14 cellular contexts compared by ENCODE assay signal in the genomic region with DNA sequence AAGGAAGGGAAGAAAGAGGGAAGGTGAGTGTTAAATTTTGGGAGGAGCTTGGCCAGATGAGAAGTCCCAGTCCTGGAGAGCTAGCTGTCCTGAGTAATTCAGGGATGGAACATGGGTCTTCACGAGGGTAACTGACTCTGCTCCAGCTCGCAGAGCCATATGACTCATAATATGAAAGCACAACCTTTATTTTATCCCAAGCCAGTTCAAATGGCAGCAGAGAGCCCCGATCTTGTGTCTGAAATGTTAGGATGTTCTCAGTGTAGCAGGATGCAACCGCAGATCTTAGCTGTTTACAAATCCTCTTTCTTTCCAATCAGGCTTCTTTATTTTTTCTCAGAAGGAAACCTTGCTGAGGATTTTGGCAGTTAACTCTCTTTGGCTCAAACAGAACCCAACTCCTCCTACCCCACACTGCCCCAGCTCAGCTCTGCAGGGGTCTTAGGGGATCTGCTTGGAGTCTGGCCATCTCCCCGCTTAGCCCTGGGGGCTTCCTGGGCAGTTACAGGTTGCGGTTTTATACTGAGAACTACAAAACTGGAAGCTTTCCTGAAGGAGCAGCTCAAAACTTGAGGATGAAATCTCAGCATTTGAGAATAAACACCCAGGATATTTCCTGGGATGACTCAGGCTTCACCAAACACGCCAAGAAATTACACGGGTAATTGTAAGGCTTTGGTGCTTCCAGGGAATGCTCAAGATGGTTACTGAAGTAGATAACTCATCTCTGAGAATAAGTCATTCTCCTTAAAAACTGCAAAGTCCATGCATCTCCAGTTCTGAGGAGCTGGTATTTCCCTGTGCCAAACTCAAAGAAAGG.
DNase-seq lines count a peak whose midpoint lies in the region; ATAC-seq and TF ChIP-seq lines count a peak whose summit lies in the region.
"Had no signal": no experiment of that assay in that cellular context is flagged by ENCODE, and none has a peak within 500 bp of the region (broad histone marks: within the 10 kb centered on the region; RNA-seq: fewer than 3 reads in every experiment).

No MANE protein-coding gene starts in this region.

- TF ChIP-seq EP300 in esophagus muscularis mucosa (IDR thresholded peaks at IDR 0.05), result no peak

- TF ChIP-seq CTCF in A673 (conservative IDR thresholded peaks at IDR 0.05; ENCODE audit: low read depth, low read length) (no peak), PC-3 (conservative IDR thresholded peaks at IDR 0.05; ENCODE audit: low read depth, low read length) (no peak), esophagus muscularis mucosa (IDR thresholded peaks at IDR 0.05) (no peak), osteoblast (IDR thresholded peaks at IDR 0.05; ENCODE audit: extremely low read depth, low read depth, low read length) (no peak), WERI-Rb-1 (IDR thresholded peaks at IDR 0.05; ENCODE audit: low read depth, low read length) (no peak)

- intact Hi-C loops in A673 (cut with micrococcal nuclease; ENCODE audit: unreplicated experiment), result no loop called here
- intact Hi-C loops in PC-3 (cut with micrococcal nuclease), result loop anchor here (1.0 to 2.0 kb wide), 2 partner anchors 14 to 23 kb away; no protein-coding TSS in a partner anchor
- intact Hi-C loops in esophagus muscularis mucosa (cut with DNase I), result no loop called here

- H4K20me1 ChIP-seq in PC-3 (ENCODE audit: low read length), result no peaks in the 10 kb centered on the region
- no peaks in the 10 kb centered on the region for H4K20me1 ChIP-seq in osteoblast (ENCODE audit: insufficient read depth, low read length)

- H3K4me2 ChIP-seq in PC-3 (ENCODE audit: low read length), result peak overlapping the region; percentile 79
- peak overlapping the region; percentile 79 for H3K4me2 ChIP-seq in osteoblast (ENCODE audit: insufficient read depth, low read length)

- H3K9ac ChIP-seq in PC-3 (ENCODE audit: low read length), result peak overlapping the region; percentile 75

- POLR2A ChIA-PET in A673 (lab: Charles Lee; ENCODE audit: low non-redundant PET), result no interaction called here
- POLR2A ChIA-PET in PC-3 (lab: Charles Lee; ENCODE audit: unreplicated experiment), result interaction anchor here (0.6 to 1.9 kb wide), 7 partner anchors 15 to 394 kb away, joined by 3 to 20 read pairs (median 3); no protein-coding TSS in a partner anchor

- no TSS peak for BruUV-seq in A673 (replicated peaks; lab: Mats Ljungman, UMichigan)
- BruUV-seq in PC-3 (replicated peaks; lab: Mats Ljungman, UMichigan), result no TSS peak

- H3K79me2 ChIP-seq in PC-3 (ENCODE audit: low read length), result no peaks in the 10 kb centered on the region
- no peaks in the 10 kb centered on the region for H3K79me2 ChIP-seq in osteoblast (ENCODE audit: insufficient read depth, low read length)

- peaks cover 14% of the 10 kb centered on the region for H3F3A ChIP-seq in PC-3 (ENCODE audit: low read length, unreplicated experiment)

- H3K4me1 ChIP-seq in A673 (ENCODE audit: insufficient read depth, low read length, poor library complexity, severe bottlenecking) (peaks cover 9% of the 10 kb centered on the region), PC-3 (ENCODE audit: insufficient read depth, low read length) (peaks cover 28% of the 10 kb centered on the region), esophagus muscularis mucosa (peaks cover 5 to 23% (median 16%) of the 10 kb centered on the region in 4 donors), osteoblast (ENCODE audit: insufficient read depth, low read length) (peaks cover 17% of the 10 kb centered on the region)

- CTCF ChIA-PET in A673 (lab: Charles Lee), result no interaction called here
- CTCF ChIA-PET in PC-3 (lab: Charles Lee), result interaction anchor here (0.6 to 1.5 kb wide), 3 partner anchors 12 to 162 kb away, joined by 4 to 7 read pairs (median 6); no protein-coding TSS in a partner anchor

- peak; percentile 46 for DNase-seq in A673 (ENCODE audit: low spot score)
- DNase-seq in PC-3, result peak; percentile 85
- DNase-seq in esophagus muscularis mucosa (ENCODE audit: extremely low spot score), result no peak
- DNase-seq in osteoblast (ENCODE audit: insufficient read length, low spot score, missing footprints), result peak; percentile 89
- no peak for DNase-seq in WERI-Rb-1
- DNase-seq in NCI-H187 treated with DMSO at 0.1 percent for 48 hours (lab: John Stamatoyannopoulos, UW), result no peak
- DNase-seq in CD1c-positive myeloid dendritic cell (ENCODE audit: extremely low spot score), result no peak
- DNase-seq: activated CD4-positive, alpha-beta T cell treated with anti-CD3 and anti-CD28 coated beads for 36 hours; H7; NCI-H748 treated with DMSO at 0.1 percent for 48 hours; small intestine; substantia nigra had no signal

- no peaks in the 10 kb centered on the region for H3K36me3 ChIP-seq in A673 (ENCODE audit: insufficient read depth, low read length, poor library complexity, severe bottlenecking)
- peaks cover 14% of the 10 kb centered on the region; the same call in 1 of the 2 replicates for H3K36me3 ChIP-seq in PC-3 (ENCODE audit: low read depth, low read length)
- H3K36me3 ChIP-seq in esophagus muscularis mucosa, result no peaks in the 10 kb centered on the region
- no peaks in the 10 kb centered on the region for H3K36me3 ChIP-seq in osteoblast (ENCODE audit: insufficient read depth, low read length)
- no peaks in the 10 kb centered on the region for H3K36me3 ChIP-seq in WERI-Rb-1

- H2AFZ ChIP-seq in PC-3 (ENCODE audit: low read length) (peak overlapping the region; percentile 67), osteoblast (ENCODE audit: low read length) (peak overlapping the region; percentile 53)

- H3K9me3 ChIP-seq in A673 (ENCODE audit: low read depth, low read length, poor library complexity, severe bottlenecking) (peaks cover 10% of the 10 kb centered on the region), PC-3 (ENCODE audit: low read length) (peaks cover 18% of the 10 kb centered on the region; the same call in 1 of the 2 replicates), esophagus muscularis mucosa (peaks cover 0 to 23% (median 6%) of the 10 kb centered on the region in 4 donors), osteoblast (ENCODE audit: low read depth, low read length) (peaks cover 6% of the 10 kb centered on the region), WERI-Rb-1 (ENCODE audit: severe bottlenecking) (peaks cover 4% of the 10 kb centered on the region)

- TF ChIP-seq POLR2A in esophagus muscularis mucosa (IDR thresholded peaks at IDR 0.05; ENCODE audit: low read depth), result no peak

- H3K27ac ChIP-seq in A673 (ENCODE audit: low read depth, low read length, poor library complexity, severe bottlenecking), result peak overlapping the region; percentile 8
- peak overlapping the region; percentile 96 for H3K27ac ChIP-seq in PC-3 (ENCODE audit: low read length)
- H3K27ac ChIP-seq in esophagus muscularis mucosa (replicated peaks in 1 of 4), result peak overlapping the region; percentile 59 to 80 (median 78)
- peak overlapping the region; percentile 88 for H3K27ac ChIP-seq in osteoblast (ENCODE audit: low read depth, low read length)
- no peak overlapping the region for H3K27ac ChIP-seq in WERI-Rb-1
- H3K27ac ChIP-seq: C4-2B had no signal

- ATAC-seq in PC-3 (peak; percentile 84), HG02610 (IDR thresholded peaks at IDR 0.05; ENCODE audit: unreplicated experiment) (no peak)

- no peak overlapping the region for H3K4me3 ChIP-seq in A673 (ENCODE audit: low read depth, low read length, poor library complexity, severe bottlenecking)
- H3K4me3 ChIP-seq in PC-3 (ENCODE audit: low read length), result peak overlapping the region; percentile 53
- H3K4me3 ChIP-seq in esophagus muscularis mucosa, result peak overlapping the region in 2 of 4 donors; percentile 20 to 27
- peak overlapping the region; percentile 51 for H3K4me3 ChIP-seq in osteoblast (ENCODE audit: insufficient read depth, low read length)
- H3K4me3 ChIP-seq in WERI-Rb-1 (ENCODE audit: low read depth, low read length), result no peak overlapping the region

- H3K27me3 ChIP-seq in A673 (replicated peaks; ENCODE audit: insufficient read depth, low read depth, low read length, poor library complexity) (no peaks in the 10 kb centered on the region), PC-3 (ENCODE audit: low read length) (no peaks in the 10 kb centered on the region), esophagus muscularis mucosa (no peaks in the 10 kb centered on the region), osteoblast (ENCODE audit: insufficient read depth, low read length) (no peaks in the 10 kb centered on the region), WERI-Rb-1 (ENCODE audit: insufficient read depth, low read depth, severe bottlenecking) (no peaks in the 10 kb centered on the region)

- H3K9me2 ChIP-seq in PC-3 (replicated peaks; ENCODE audit: low read length), result no peaks in the 10 kb centered on the region

- WGBS in esophagus muscularis mucosa, result 39% methylated on average over 8 of the region's 8 CpGs

Comparison
In these comparisons a context has a peak if more than half of its experiments do, and no peak if none do; other contexts are left out.
1. DNase-seq: peak in A673 (single experiment), PC-3 (single experiment) and osteoblast (single experiment); none in esophagus muscularis mucosa (single experiment), WERI-Rb-1 (single experiment), NCI-H187 treated with DMSO at 0.1 percent for 48 hours (single experiment) and CD1c-positive myeloid dendritic cell (single experiment).
2. H3K4me3 ChIP-seq: peak in PC-3 (single experiment) and osteoblast (single experiment); none in A673 (single experiment) and WERI-Rb-1 (single experiment).